ENCODE assay signal across 1 cellular context in the genomic region with DNA sequence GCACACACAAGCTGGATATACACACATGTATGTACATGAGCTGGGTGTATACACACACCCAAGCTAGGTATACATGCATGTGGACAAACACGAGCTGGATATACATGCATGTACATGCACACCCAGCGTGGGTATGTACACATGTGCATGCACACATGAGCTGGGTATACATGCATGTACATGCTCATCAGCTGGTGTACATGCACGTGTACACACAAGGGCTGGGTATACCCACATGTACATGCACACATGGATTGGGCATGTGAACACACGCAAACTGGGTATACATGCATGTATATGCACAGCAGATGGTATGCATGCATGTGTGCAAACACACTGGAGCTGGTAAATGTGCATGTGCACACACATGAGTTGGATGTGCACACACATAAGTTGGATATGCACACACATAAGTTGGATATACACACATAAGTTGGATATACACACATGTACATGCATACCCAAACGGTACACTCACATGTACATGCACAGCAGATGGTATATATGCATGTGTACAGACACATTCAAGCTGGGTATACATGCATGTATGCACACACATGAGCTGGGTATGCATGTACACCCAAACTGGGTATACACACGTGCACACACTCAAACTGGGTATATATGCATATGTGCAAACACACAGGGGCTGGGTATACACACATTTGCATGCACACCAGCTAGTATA.
TF ChIP-seq lines count a peak whose summit lies in the region.

No MANE protein-coding gene starts in this region.

TF ChIP-seq in K562, 482 proteins besides CTCF, POLR2A, EP300 and RAD21:
- no peak for TF ChIP-seq MAFG (tag; conservative IDR thresholded peaks at IDR 0.05)
- peak in 1 of 2 experiments; percentile 100; a peak in 2 of 4 replicates for TF ChIP-seq KDM1A (IDR thresholded peaks at IDR 0.05)
- TF ChIP-seq, protein P1, sequence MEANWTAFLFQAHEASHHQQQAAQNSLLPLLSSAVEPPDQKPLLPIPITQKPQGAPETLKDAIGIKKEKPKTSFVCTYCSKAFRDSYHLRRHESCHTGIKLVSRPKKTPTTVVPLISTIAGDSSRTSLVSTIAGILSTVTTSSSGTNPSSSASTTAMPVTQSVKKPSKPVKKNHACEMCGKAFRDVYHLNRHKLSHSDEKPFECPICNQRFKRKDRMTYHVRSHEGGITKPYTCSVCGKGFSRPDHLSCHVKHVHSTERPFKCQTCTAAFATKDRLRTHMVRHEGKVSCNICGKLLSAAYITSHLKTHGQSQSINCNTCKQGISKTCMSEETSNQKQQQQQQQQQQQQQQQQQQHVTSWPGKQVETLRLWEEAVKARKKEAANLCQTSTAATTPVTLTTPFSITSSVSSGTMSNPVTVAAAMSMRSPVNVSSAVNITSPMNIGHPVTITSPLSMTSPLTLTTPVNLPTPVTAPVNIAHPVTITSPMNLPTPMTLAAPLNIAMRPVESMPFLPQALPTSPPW (CRISPR knock-in tag; IDR thresholded peaks at IDR 0.05): no peak
- TF ChIP-seq TEAD4 (IDR thresholded peaks at IDR 0.05; ENCODE audit: low read length): no peak
- TF ChIP-seq TEAD4 (CRISPR knock-in tag; IDR thresholded peaks at IDR 0.05; ENCODE audit: borderline replicate concordance): peak; percentile 65; the same call in 1 of the 2 replicates
- 0 out of 2 replicates have a peak, but pooled peaks have one; percentile 17 for TF ChIP-seq FOXP1 (CRISPR knock-in tag; IDR thresholded peaks at IDR 0.05)
- TF ChIP-seq ZNF224 (CRISPR knock-in tag; IDR thresholded peaks at IDR 0.05): peak; percentile 32; the same call in 1 of the 2 replicates
- TF ChIP-seq MXI1 (IDR thresholded peaks at IDR 0.05; ENCODE audit: low read depth, low read length): 0 out of 2 replicates have a peak, but pooled peaks have one; percentile 24
- peak; percentile 94 for TF ChIP-seq ARID2 (IDR thresholded peaks at IDR 0.05)
- TF ChIP-seq CBX5 (IDR thresholded peaks at IDR 0.05; ENCODE audit: borderline replicate concordance, low read depth): peak; percentile 36; the same call in 1 of the 2 replicates
- TF ChIP-seq ZNF146 (CRISPR knock-in tag; IDR thresholded peaks at IDR 0.05; ENCODE audit: unreplicated experiment): peak; percentile 18
- TF ChIP-seq CBFA2T3 (IDR thresholded peaks at IDR 0.05): peak; percentile 27; the same call in 1 of the 2 replicates
- no peak for TF ChIP-seq GTF2A2 (tag; IDR thresholded peaks at IDR 0.05)
- TF ChIP-seq NCOR1 (IDR thresholded peaks at IDR 0.05): 0 out of 2 replicates have a peak, but pooled peaks have one; percentile 37
- peak; percentile 46; the same call in 1 of the 2 replicates for TF ChIP-seq MAX (CRISPR knock-in tag; IDR thresholded peaks at IDR 0.05)
- TF ChIP-seq HMGN3 (IDR thresholded peaks at IDR 0.05; ENCODE audit: borderline replicate concordance, extremely low read depth, insufficient read length, low read depth, low read length): no peak
- 0 out of 2 replicates have a peak, but pooled peaks have one; percentile 9 for TF ChIP-seq ZFP91 (CRISPR knock-in tag; IDR thresholded peaks at IDR 0.05)
